ENCODE assay signal across 22 cellular contexts in genomic region chr12:13049816-13050215, GRCh38. TPM values are rescaled to one million over a fixed set of nuclear protein-coding genes. Genes with fewer than 3 reads are reported as not detected.
DNase-seq lines count a peak whose midpoint lies in the region; ATAC-seq and TF ChIP-seq lines count a peak whose summit lies in the region.
"Had no signal": no experiment of that assay in that cellular context is flagged by ENCODE, and none has a peak within 500 bp of the region (broad histone marks: within the 10 kb centered on the region; RNA-seq: fewer than 3 reads in every experiment).

No MANE protein-coding gene starts in this region.

- H3K4me1 ChIP-seq in SK-N-SH (ENCODE audit: control insufficient read depth in 1 of 2, insufficient read depth in 2 of 2, low read depth in 1 of 2, low read length in 1 of 2) (peaks cover 0 to 2% of the 10 kb centered on the region in 2 experiments; a peak in 2 of 4 replicates), neural progenitor cell (peaks cover 11% of the 10 kb centered on the region)

- ATAC-seq in SK-N-SH treated with all-trans-retinoic acid at 6 μM for 48 hours: peak; percentile 57; the same call in 2 of the 3 replicates
- ATAC-seq: stimulated activated naive CD8-positive, alpha-beta T cell treated with anti-CD3 and anti-CD28 coated beads, Interleukin-15, amount 100 ng/mL, for 72 hours had no signal

- H3K36me3 Mint-ChIP-seq in neural progenitor cell: peaks cover 12% of the 10 kb centered on the region

- H3K9me2 ChIP-seq in SK-N-SH: no peaks in the 10 kb centered on the region

- TF ChIP-seq CTCF in SK-N-SH (IDR thresholded peaks at IDR 0.05) (no peak), neural progenitor cell (IDR thresholded peaks at IDR 0.05) (no peak)

- no peaks in the 10 kb centered on the region for H3K79me2 ChIP-seq in SK-N-SH (ENCODE audit: insufficient read depth)
- H3K79me2 ChIP-seq in neural progenitor cell (ENCODE audit: low read depth): peaks cover 52% of the 10 kb centered on the region

- H3K27me3 Mint-ChIP-seq in neural progenitor cell (ENCODE audit: insufficient read depth, low read depth): no peaks in the 10 kb centered on the region
- H3K27me3 Mint-ChIP-seq: activated naive CD8-positive, alpha-beta T cell; CD8-positive, alpha-beta memory T cell; stimulated activated naive CD8-positive, alpha-beta T cell treated with anti-CD3 and anti-CD28 coated beads, Interleukin-15, amount 100 ng/mL, for 72 hours had no signal

- H3K27me3 ChIP-seq in SK-N-SH (ENCODE audit: insufficient read depth): no peaks in the 10 kb centered on the region
- no peaks in the 10 kb centered on the region for H3K27me3 ChIP-seq in neural progenitor cell

- H2AFZ ChIP-seq in SK-N-SH (ENCODE audit: low read depth) (no peak overlapping the region), neural progenitor cell (replicated peaks) (no peak overlapping the region)

- no peaks in the 10 kb centered on the region for H3F3A ChIP-seq in SK-N-SH (replicated peaks; ENCODE audit: insufficient read depth)
- no peaks in the 10 kb centered on the region for H3F3A ChIP-seq in neural progenitor cell (ENCODE audit: low read depth)

- H3K9ac ChIP-seq in SK-N-SH: no peak overlapping the region
- no peak overlapping the region for H3K9ac ChIP-seq in neural progenitor cell

- DNase-seq in SK-N-SH: no peak
- peak; percentile 3 for DNase-seq in NCI-H69 (lab: John Stamatoyannopoulos, UW)
- peak; percentile 39 for DNase-seq in fibroblast of gingiva (ENCODE audit: low read depth)
- no peak for DNase-seq in neural progenitor cell (ENCODE audit: low spot score)
- no peak for DNase-seq in stimulated activated CD4-positive, alpha-beta T cell treated with anti-CD3 and anti-CD28 coated beads, Interleukin-1b, Interleukin-23, amount 100 ng/mL, for 48 hours
- DNase-seq in HPDE6-E6E7 (ENCODE audit: extremely low spot score): no peak
- DNase-seq in NCI-H774 (lab: John Stamatoyannopoulos, UW): no peak
- DNase-seq: activated CD4-positive, alpha-beta T cell treated with anti-CD3 and anti-CD28 coated beads, Interleukin-2, amount 50 U/mL, for 1 hour; activated T-cell treated with anti-CD3 and anti-CD28 coated beads for 4 hours; CD8-positive, alpha-beta memory T cell; central memory CD4-positive, alpha-beta T cell; islet precursor cell; KG1; midbrain; NCI-H1417; retina; stimulated activated naive CD8-positive, alpha-beta T cell treated with anti-CD3 and anti-CD28 coated beads, Interleukin-15, amount 100 ng/mL, for 72 hours had no signal

- CTCF ChIA-PET in SK-N-SH (lab: Yijun Ruan, JAX): no interaction called here

- peaks cover 17% of the 10 kb centered on the region for H3K9me3 Mint-ChIP-seq in neural progenitor cell

- POLR2A ChIA-PET in SK-N-SH (lab: Yijun Ruan, JAX): no interaction called here

- H4K20me1 ChIP-seq in SK-N-SH (ENCODE audit: insufficient read depth) (no peaks in the 10 kb centered on the region), neural progenitor cell (ENCODE audit: low read depth) (no peaks in the 10 kb centered on the region)

- H3K4me3 Mint-ChIP-seq in neural progenitor cell: no peak overlapping the region
- H3K4me3 Mint-ChIP-seq: activated naive CD8-positive, alpha-beta T cell; CD8-positive, alpha-beta memory T cell; stimulated activated naive CD8-positive, alpha-beta T cell treated with anti-CD3 and anti-CD28 coated beads, Interleukin-15, amount 100 ng/mL, for 72 hours had no signal

- H3K4me3 ChIP-seq in SK-N-SH (ENCODE audit: low read depth in 2 of 2, low read length in 1 of 2) (no peak overlapping the region), neural progenitor cell (no peak overlapping the region)

- no peaks in the 10 kb centered on the region for H3K36me3 ChIP-seq in SK-N-SH (replicated peaks in 1 of 2; ENCODE audit: control insufficient read depth in 1 of 2, insufficient read depth in 2 of 2, low read length in 1 of 2)
- H3K36me3 ChIP-seq in neural progenitor cell: peaks cover 5% of the 10 kb centered on the region

- H3K27ac ChIP-seq in SK-N-SH (ENCODE audit: low read depth in 2 of 2, low read length in 1 of 2) (no peak overlapping the region), neural progenitor cell (no peak overlapping the region)

- 77% methylated on average over 3 of the region's 3 CpGs for WGBS in SK-N-SH (ENCODE audit: low lambda C conversion rate)

- no peak overlapping the region for H3K27ac Mint-ChIP-seq in neural progenitor cell
- H3K27ac Mint-ChIP-seq: activated naive CD8-positive, alpha-beta T cell; CD8-positive, alpha-beta memory T cell; stimulated activated naive CD8-positive, alpha-beta T cell treated with anti-CD3 and anti-CD28 coated beads, Interleukin-15, amount 100 ng/mL, for 72 hours had no signal

- peaks cover 7% of the 10 kb centered on the region; the same call in 1 of the 2 replicates for H3K9me3 ChIP-seq in SK-N-SH
- no peaks in the 10 kb centered on the region for H3K9me3 ChIP-seq in neural progenitor cell (ENCODE audit: low read depth)

- H3K4me2 ChIP-seq in SK-N-SH: no peak overlapping the region
- H3K4me2 ChIP-seq in neural progenitor cell: peak overlapping the region; percentile 10

- peaks cover 16% of the 10 kb centered on the region for H3K4me1 Mint-ChIP-seq in neural progenitor cell

- no peak for TF ChIP-seq EP300 in SK-N-SH (IDR thresholded peaks at IDR 0.05; ENCODE audit: borderline replicate concordance in 1 of 2, low read depth in 1 of 2, low read length in 1 of 2)

- no peak for TF ChIP-seq RAD21 in SK-N-SH (IDR thresholded peaks at IDR 0.05; ENCODE audit: low read length)

TF ChIP-seq in SK-N-SH treated with all-trans-retinoic acid at 6 μM for 48 hours, 23 proteins besides CTCF, POLR2A, EP300 and RAD21:
- TF ChIP-seq CSDC2 (CRISPR knock-in tag; IDR thresholded peaks at IDR 0.05): no peak

TF ChIP-seq in SK-N-SH, 30 proteins besides CTCF, POLR2A, EP300 and RAD21:
- no peak for TF ChIP-seq SMC3 (IDR thresholded peaks at IDR 0.05; ENCODE audit: low read depth, low read length)

RNA-seq across cellular contexts. Expression of gene FAM234B, which starts 5.6 kb away (rescaled TPM):
- 3.7 and 4.9 TPM in 2 replicates for polyA plus RNA-seq in SK-N-SH (2012; rRNA removed)
- 3.1 and 3.8 TPM in 2 replicates for polyA plus RNA-seq in SK-N-SH (2012; cell fraction: cytosol; rRNA removed)
- polyA plus RNA-seq in SK-N-SH (2012; cell fraction: nucleus; rRNA removed): 2.2 and 3.4 TPM in 2 replicates
- 20.8 and 23.1 TPM in 2 replicates for total RNA-seq in neural progenitor cell (ENCODE audit: low replicate concordance)

RNA-seq across cellular contexts. Expression of gene HEBP1, which starts 49.8 kb away (rescaled TPM):
- 16.3 and 17.9 TPM in 2 replicates for polyA plus RNA-seq in SK-N-SH (2012; rRNA removed)
- polyA plus RNA-seq in SK-N-SH (2012; cell fraction: cytosol; rRNA removed): 24.2 and 25.8 TPM in 2 replicates
- 12.7 and 18.1 TPM in 2 replicates for polyA plus RNA-seq in SK-N-SH (2012; cell fraction: nucleus; rRNA removed)
- 7.4 and 8.6 TPM in 2 replicates for total RNA-seq in neural progenitor cell (ENCODE audit: low replicate concordance)

RNA-seq across cellular contexts. Expression of gene GSG1, which starts 53.7 kb away (rescaled TPM):
- 0.39 and 0.68 TPM in 2 replicates for polyA plus RNA-seq in SK-N-SH (2012; rRNA removed)
- polyA plus RNA-seq in SK-N-SH (2012; cell fraction: cytosol; rRNA removed): 0.49 and 0.93 TPM in 2 replicates
- polyA plus RNA-seq in SK-N-SH (2012; cell fraction: nucleus; rRNA removed): 0.47 and 0.63 TPM in 2 replicates
- total RNA-seq in neural progenitor cell (ENCODE audit: low replicate concordance): not detected in 2 replicates
- total RNA-seq: CD8-positive, alpha-beta memory T cell; OCI-LY7; SK-MEL-5 had no signal
- polyA plus RNA-seq: CD8-positive, alpha-beta memory T cell; urinary bladder had no signal

Comparison
In these comparisons a context has a peak if more than half of its experiments do, and no peak if none do; other contexts are left out.
1. DNase-seq: peak in NCI-H69 (single experiment) and fibroblast of gingiva (single experiment); none in SK-N-SH (single experiment), neural progenitor cell (single experiment), stimulated activated CD4-positive, alpha-beta T cell treated with anti-CD3 and anti-CD28 coated beads, Interleukin-1b, Interleukin-23, amount 100 ng/mL, for 48 hours (single experiment), HPDE6-E6E7 (single experiment) and NCI-H774 (single experiment).